In genomic region chr10:96830511-96831199, GRCh38 we compare ENCODE assay signal across 8 cellular contexts. TPM values are rescaled to one million over a fixed set of nuclear protein-coding genes. Genes with fewer than 3 reads are reported as not detected.
DNase-seq lines count a peak whose midpoint lies in the region; ATAC-seq and TF ChIP-seq lines count a peak whose summit lies in the region.

No MANE protein-coding gene starts in this region.

- H3K4me1 ChIP-seq in mesenchymal stem cell (ENCODE audit: control insufficient read depth, insufficient read depth, low read depth, low read length): peaks cover 1% of the 10 kb centered on the region

- peaks cover 0 to 8% of the 10 kb centered on the region in 2 experiments for H3K27me3 ChIP-seq in mesenchymal stem cell (ENCODE audit: control insufficient read depth in 1 of 2, insufficient read depth in 1 of 2, low read length in 2 of 2)

- no peaks in the 10 kb centered on the region for H3K36me3 ChIP-seq in mesenchymal stem cell (ENCODE audit: control insufficient read depth in 1 of 2, insufficient read depth in 2 of 2, low read depth in 1 of 2, low read length in 2 of 2)

- peak; percentile 42 for DNase-seq in 8988T
- peak; percentile 61 to 69 for DNase-seq in NCI-H2081 (lab: John Stamatoyannopoulos, UW)
- DNase-seq in activated CD4-positive, alpha-beta T cell treated with anti-CD3 and anti-CD28 coated beads for 1 hour: peak; percentile 61
- peak; percentile 83 for DNase-seq in choroid plexus epithelial cell (ENCODE audit: low read depth)
- peak; percentile 72 for DNase-seq in mesenchymal stem cell
- peak; percentile 53 to 67 for DNase-seq in stimulated activated CD8-positive, alpha-beta memory T cell treated with anti-CD3 and anti-CD28 coated beads, Interleukin-15, amount 100 ng/mL, for 48 hours (ENCODE audit: low read depth in 2 of 2)

- no peak overlapping the region for H3K4ac ChIP-seq in mesenchymal stem cell (ENCODE audit: low read depth in 1 of 2, low read length in 2 of 2)

- H3K18ac ChIP-seq in mesenchymal stem cell (ENCODE audit: low read depth in 1 of 2, low read length in 2 of 2): no peak overlapping the region

- H3K4me2 ChIP-seq in mesenchymal stem cell (ENCODE audit: low read length, poor library complexity, severe bottlenecking): no peak overlapping the region

- WGBS in mesenchymal stem cell: 37% methylated on average over 15 of the region's 17 CpGs

- H2AK5ac ChIP-seq in mesenchymal stem cell (ENCODE audit: low read length, severe bottlenecking): no peak overlapping the region

- H3K9me3 ChIP-seq in mesenchymal stem cell (ENCODE audit: control insufficient read depth, low read length): no peaks in the 10 kb centered on the region

- peaks cover 3% of the 10 kb centered on the region for H3K79me1 ChIP-seq in mesenchymal stem cell (replicated peaks; ENCODE audit: low read length, poor library complexity, severe bottlenecking)

- no peak overlapping the region for H2BK15ac ChIP-seq in mesenchymal stem cell (ENCODE audit: low read depth, poor library complexity, severe bottlenecking)

- H4K8ac ChIP-seq in mesenchymal stem cell (ENCODE audit: low read length): no peak overlapping the region

- H2AFZ ChIP-seq in mesenchymal stem cell (ENCODE audit: low read depth, low read length): no peak overlapping the region

- H4K91ac ChIP-seq in mesenchymal stem cell (ENCODE audit: low read length): no peak overlapping the region

- H2BK12ac ChIP-seq in mesenchymal stem cell (ENCODE audit: low read length in 2 of 2): no peak overlapping the region

- TF ChIP-seq CTCF in GM12873 (IDR thresholded peaks at IDR 0.05; ENCODE audit: insufficient read depth, low read depth, low read length, missing control alignments) (peak; percentile 83), choroid plexus epithelial cell (conservative IDR thresholded peaks at IDR 0.05; ENCODE audit: low read depth, low read length) (peak; percentile 90)

- H3K4me3 ChIP-seq in choroid plexus epithelial cell (ENCODE audit: low read depth, low read length) (no peak overlapping the region), mesenchymal stem cell (ENCODE audit: insufficient read depth in 1 of 2, low read depth in 1 of 2, low read length in 2 of 2) (peak overlapping the region in 1 of 2 experiments; percentile 82)

- no peak overlapping the region for H2BK5ac ChIP-seq in mesenchymal stem cell (ENCODE audit: low read depth, low read length, poor library complexity, severe bottlenecking)

- no peak overlapping the region for H3K27ac ChIP-seq in mesenchymal stem cell (ENCODE audit: low read length, poor library complexity, severe bottlenecking)

- ATAC-seq in HG03108 (IDR thresholded peaks at IDR 0.05; ENCODE audit: unreplicated experiment): no peak

- H3K14ac ChIP-seq in mesenchymal stem cell (ENCODE audit: low read length in 2 of 2): no peak overlapping the region

- H2BK120ac ChIP-seq in mesenchymal stem cell (ENCODE audit: low read depth, low read length): no peak overlapping the region

- no peak overlapping the region for H3K23ac ChIP-seq in mesenchymal stem cell (ENCODE audit: low read length in 2 of 2)

- H3K9ac ChIP-seq in mesenchymal stem cell (ENCODE audit: low read length): peak overlapping the region; percentile 89

RNA-seq across cellular contexts. Expression of gene LCOR, which starts 1.4 kb away (rescaled TPM):
- 8.9 TPM for polyA plus RNA-seq in mesenchymal stem cell (2013, experiment 1 of 2)
- polyA plus RNA-seq in mesenchymal stem cell (2013, experiment 2 of 2): 9.6 TPM
